In the genomic region with DNA sequence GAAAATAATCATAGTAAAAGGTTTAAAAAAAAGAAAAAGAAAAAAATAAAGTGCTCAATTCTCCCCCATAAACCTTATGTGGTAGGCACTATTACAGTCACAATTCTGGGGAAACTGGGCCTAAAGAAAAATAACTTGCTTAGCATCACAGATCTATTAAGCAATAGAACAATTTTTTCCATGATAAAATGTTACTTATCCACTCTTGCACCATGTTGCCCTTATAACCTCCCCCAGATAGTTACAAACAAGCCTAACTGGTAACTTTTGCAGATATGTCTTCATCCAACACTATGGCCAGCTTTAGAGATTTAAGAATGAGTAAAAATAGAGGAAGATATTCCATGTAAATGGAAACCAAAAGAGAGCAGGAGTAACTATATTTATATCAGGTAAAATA, we compare ENCODE assay signal across 1 cellular context.
TF ChIP-seq lines count a peak whose summit lies in the region.

No MANE protein-coding gene starts in this region.

TF ChIP-seq in HepG2, 621 proteins besides CTCF, POLR2A, EP300 and RAD21 (continued from another document):
- TF ChIP-seq, protein P1, sequence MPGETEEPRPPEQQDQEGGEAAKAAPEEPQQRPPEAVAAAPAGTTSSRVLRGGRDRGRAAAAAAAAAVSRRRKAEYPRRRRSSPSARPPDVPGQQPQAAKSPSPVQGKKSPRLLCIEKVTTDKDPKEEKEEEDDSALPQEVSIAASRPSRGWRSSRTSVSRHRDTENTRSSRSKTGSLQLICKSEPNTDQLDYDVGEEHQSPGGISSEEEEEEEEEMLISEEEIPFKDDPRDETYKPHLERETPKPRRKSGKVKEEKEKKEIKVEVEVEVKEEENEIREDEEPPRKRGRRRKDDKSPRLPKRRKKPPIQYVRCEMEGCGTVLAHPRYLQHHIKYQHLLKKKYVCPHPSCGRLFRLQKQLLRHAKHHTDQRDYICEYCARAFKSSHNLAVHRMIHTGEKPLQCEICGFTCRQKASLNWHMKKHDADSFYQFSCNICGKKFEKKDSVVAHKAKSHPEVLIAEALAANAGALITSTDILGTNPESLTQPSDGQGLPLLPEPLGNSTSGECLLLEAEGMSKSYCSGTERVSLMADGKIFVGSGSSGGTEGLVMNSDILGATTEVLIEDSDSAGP (CRISPR knock-in tag; IDR thresholded peaks at IDR 0.05; ENCODE audit: borderline replicate concordance) = no peak
- TF ChIP-seq CHCHD3 (CRISPR knock-in tag; IDR thresholded peaks at IDR 0.05) (no peak), TCF12 (IDR thresholded peaks at IDR 0.05) (no peak), TCF12 (CRISPR knock-in tag; IDR thresholded peaks at IDR 0.05) (no peak), CREB1 (IDR thresholded peaks at IDR 0.05) (no peak), CREB1 (CRISPR knock-in tag; IDR thresholded peaks at IDR 0.05) (no peak), ZNF124 (CRISPR knock-in tag; IDR thresholded peaks at IDR 0.05) (no peak), POLR2AphosphoS5 (IDR thresholded peaks at IDR 0.05; ENCODE audit: low read depth, low read length) (no peak), SMYD3 (CRISPR knock-in tag; IDR thresholded peaks at IDR 0.05) (no peak), SP2 (CRISPR knock-in tag; IDR thresholded peaks at IDR 0.05) (no peak), HNF4A (CRISPR knock-in tag; IDR thresholded peaks at IDR 0.05) (no peak), MED13 (CRISPR knock-in tag; IDR thresholded peaks at IDR 0.05) (no peak), SCMH1 (CRISPR knock-in tag; IDR thresholded peaks at IDR 0.05; ENCODE audit: borderline replicate concordance) (no peak), ZNF430 (CRISPR knock-in tag; IDR thresholded peaks at IDR 0.05) (no peak), CENPT (CRISPR knock-in tag; IDR thresholded peaks at IDR 0.05; ENCODE audit: low read depth) (no peak)
- TF ChIP-seq, protein P2, sequence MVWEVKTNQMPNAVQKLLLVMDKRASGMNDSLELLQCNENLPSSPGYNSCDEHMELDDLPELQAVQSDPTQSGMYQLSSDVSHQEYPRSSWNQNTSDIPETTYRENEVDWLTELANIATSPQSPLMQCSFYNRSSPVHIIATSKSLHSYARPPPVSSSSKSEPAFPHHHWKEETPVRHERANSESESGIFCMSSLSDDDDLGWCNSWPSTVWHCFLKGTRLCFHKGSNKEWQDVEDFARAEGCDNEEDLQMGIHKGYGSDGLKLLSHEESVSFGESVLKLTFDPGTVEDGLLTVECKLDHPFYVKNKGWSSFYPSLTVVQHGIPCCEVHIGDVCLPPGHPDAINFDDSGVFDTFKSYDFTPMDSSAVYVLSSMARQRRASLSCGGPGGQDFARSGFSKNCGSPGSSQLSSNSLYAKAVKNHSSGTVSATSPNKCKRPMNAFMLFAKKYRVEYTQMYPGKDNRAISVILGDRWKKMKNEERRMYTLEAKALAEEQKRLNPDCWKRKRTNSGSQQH (CRISPR knock-in tag; IDR thresholded peaks at IDR 0.05; ENCODE audit: low read depth) = no peak
- TF ChIP-seq, protein P3, sequence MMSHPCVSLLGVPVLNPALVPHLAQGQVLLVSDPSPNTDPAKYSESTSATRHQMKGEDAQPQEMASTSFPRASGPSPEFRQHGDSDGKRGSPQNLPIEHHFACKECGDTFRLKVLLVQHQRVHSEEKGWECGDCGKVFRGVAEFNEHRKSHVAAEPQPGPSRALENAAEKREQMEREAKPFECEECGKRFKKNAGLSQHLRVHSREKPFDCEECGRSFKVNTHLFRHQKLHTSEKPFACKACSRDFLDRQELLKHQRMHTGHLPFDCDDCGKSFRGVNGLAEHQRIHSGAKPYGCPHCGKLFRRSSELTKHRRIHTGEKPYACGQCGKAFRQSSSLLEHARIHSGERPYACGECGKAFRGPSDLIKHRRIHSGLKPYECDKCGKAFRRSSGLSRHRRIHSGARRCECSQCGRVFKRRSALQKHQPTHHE (CRISPR knock-in tag; IDR thresholded peaks at IDR 0.05; ENCODE audit: borderline replicate concordance) = no peak
- TF ChIP-seq, protein P4, sequence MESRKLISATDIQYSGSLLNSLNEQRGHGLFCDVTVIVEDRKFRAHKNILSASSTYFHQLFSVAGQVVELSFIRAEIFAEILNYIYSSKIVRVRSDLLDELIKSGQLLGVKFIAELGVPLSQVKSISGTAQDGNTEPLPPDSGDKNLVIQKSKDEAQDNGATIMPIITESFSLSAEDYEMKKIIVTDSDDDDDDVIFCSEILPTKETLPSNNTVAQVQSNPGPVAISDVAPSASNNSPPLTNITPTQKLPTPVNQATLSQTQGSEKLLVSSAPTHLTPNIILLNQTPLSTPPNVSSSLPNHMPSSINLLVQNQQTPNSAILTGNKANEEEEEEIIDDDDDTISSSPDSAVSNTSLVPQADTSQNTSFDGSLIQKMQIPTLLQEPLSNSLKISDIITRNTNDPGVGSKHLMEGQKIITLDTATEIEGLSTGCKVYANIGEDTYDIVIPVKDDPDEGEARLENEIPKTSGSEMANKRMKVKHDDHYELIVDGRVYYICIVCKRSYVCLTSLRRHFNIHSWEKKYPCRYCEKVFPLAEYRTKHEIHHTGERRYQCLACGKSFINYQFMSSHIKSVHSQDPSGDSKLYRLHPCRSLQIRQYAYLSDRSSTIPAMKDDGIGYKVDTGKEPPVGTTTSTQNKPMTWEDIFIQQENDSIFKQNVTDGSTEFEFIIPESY (CRISPR knock-in tag; IDR thresholded peaks at IDR 0.05) = no peak
- TF ChIP-seq, protein P5, sequence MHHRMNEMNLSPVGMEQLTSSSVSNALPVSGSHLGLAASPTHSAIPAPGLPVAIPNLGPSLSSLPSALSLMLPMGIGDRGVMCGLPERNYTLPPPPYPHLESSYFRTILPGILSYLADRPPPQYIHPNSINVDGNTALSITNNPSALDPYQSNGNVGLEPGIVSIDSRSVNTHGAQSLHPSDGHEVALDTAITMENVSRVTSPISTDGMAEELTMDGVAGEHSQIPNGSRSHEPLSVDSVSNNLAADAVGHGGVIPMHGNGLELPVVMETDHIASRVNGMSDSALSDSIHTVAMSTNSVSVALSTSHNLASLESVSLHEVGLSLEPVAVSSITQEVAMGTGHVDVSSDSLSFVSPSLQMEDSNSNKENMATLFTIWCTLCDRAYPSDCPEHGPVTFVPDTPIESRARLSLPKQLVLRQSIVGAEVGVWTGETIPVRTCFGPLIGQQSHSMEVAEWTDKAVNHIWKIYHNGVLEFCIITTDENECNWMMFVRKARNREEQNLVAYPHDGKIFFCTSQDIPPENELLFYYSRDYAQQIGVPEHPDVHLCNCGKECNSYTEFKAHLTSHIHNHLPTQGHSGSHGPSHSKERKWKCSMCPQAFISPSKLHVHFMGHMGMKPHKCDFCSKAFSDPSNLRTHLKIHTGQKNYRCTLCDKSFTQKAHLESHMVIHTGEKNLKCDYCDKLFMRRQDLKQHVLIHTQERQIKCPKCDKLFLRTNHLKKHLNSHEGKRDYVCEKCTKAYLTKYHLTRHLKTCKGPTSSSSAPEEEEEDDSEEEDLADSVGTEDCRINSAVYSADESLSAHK (CRISPR knock-in tag; IDR thresholded peaks at IDR 0.05; ENCODE audit: borderline replicate concordance) = no peak
